In genomic region chr5:129172561-129172960, GRCh38 we compare ENCODE assay signal across 14 cellular contexts.
DNase-seq lines count a peak whose midpoint lies in the region; ATAC-seq, FAIRE-seq and TF ChIP-seq lines count a peak whose summit lies in the region.
"Had no signal": no experiment of that assay in that cellular context is flagged by ENCODE, and none has a peak within 500 bp of the region (broad histone marks: within the 10 kb centered on the region; RNA-seq: fewer than 3 reads in every experiment).

No MANE protein-coding gene starts in this region.

- CTCF ChIA-PET in H1 (lab: Charles Lee; ENCODE audit: partially characterized antibody): no interaction called here

- no peak overlapping the region for H3K23ac ChIP-seq in H1 (ENCODE audit: insufficient read length)
- H3K23ac ChIP-seq in mesenchymal stem cell (ENCODE audit: low read length in 2 of 2): no peak overlapping the region

- H3K27ac ChIP-seq in H1 (ENCODE audit: low read depth, low read length): no peak overlapping the region
- H3K27ac ChIP-seq in mesenchymal stem cell (ENCODE audit: low read length, poor library complexity, severe bottlenecking): no peak overlapping the region
- H3K27ac ChIP-seq: esophagus squamous epithelium, skin epidermis had no signal

- no peak overlapping the region for H3K14ac ChIP-seq in H1 (ENCODE audit: insufficient read length)
- H3K14ac ChIP-seq in mesenchymal stem cell (ENCODE audit: low read length in 2 of 2): no peak overlapping the region

- H2BK12ac ChIP-seq in H1 (ENCODE audit: low read depth, low read length) (no peak overlapping the region), mesenchymal stem cell (ENCODE audit: low read length in 2 of 2) (no peak overlapping the region)

- no peak overlapping the region for H2BK120ac ChIP-seq in H1 (replicated peaks; ENCODE audit: low read depth, low read length)
- no peak overlapping the region for H2BK120ac ChIP-seq in mesenchymal stem cell (ENCODE audit: low read depth, low read length)

- no peak overlapping the region for H3K56ac ChIP-seq in H1 (replicated peaks; ENCODE audit: insufficient read length, low read depth, low read length)

- ATAC-seq in effector memory CD8-positive, alpha-beta T cell (replicated peaks): no peak
- no peak for ATAC-seq in HG02840 (IDR thresholded peaks at IDR 0.05; ENCODE audit: low FRiP score, unreplicated experiment)

- H3K4ac ChIP-seq in H1 (replicated peaks; ENCODE audit: insufficient read length, low read depth, low read length): no peak overlapping the region
- no peak overlapping the region for H3K4ac ChIP-seq in mesenchymal stem cell (ENCODE audit: low read depth in 1 of 2, low read length in 2 of 2)

- H3K79me1 ChIP-seq in H1 (ENCODE audit: low read depth, low read length) (no peaks in the 10 kb centered on the region), mesenchymal stem cell (replicated peaks; ENCODE audit: low read length, poor library complexity, severe bottlenecking) (no peaks in the 10 kb centered on the region)

- no peaks in the 10 kb centered on the region for H3K4me1 Mint-ChIP-seq in effector memory CD8-positive, alpha-beta T cell (ENCODE audit: low read depth in 2 of 2)
- H3K4me1 Mint-ChIP-seq: activated naive CD8-positive, alpha-beta T cell treated with anti-CD3 and anti-CD28 coated beads, Interleukin-2, amount 10 ng/mL, durations not matched to agents 7 days and 5 days; CD8-positive, alpha-beta memory T cell had no signal

- H2AK5ac ChIP-seq in H1 (ENCODE audit: low read depth, low read length) (no peak overlapping the region), mesenchymal stem cell (ENCODE audit: low read length, severe bottlenecking) (no peak overlapping the region)

- no peaks in the 10 kb centered on the region for H3K79me2 ChIP-seq in H1 (ENCODE audit: control insufficient read depth in 1 of 2, insufficient read depth in 2 of 2, low read length in 2 of 2)

- no peaks in the 10 kb centered on the region for H3K23me2 ChIP-seq in H1 (ENCODE audit: low read depth, low read length)

- H4K5ac ChIP-seq in H1 (ENCODE audit: insufficient read length, low read depth, low read length): no peak overlapping the region

- H3K4me1 ChIP-seq in H1 (replicated peaks in 1 of 4; ENCODE audit: control insufficient read depth in 3 of 4, insufficient read depth in 4 of 4, low read length in 3 of 4) (no peaks in the 10 kb centered on the region; a peak in 1 of 7 replicates), mesenchymal stem cell (ENCODE audit: control insufficient read depth, insufficient read depth, low read depth, low read length) (no peaks in the 10 kb centered on the region)
- H3K4me1 ChIP-seq: esophagus squamous epithelium had no signal

- no peaks in the 10 kb centered on the region for H4K20me1 ChIP-seq in H1 (replicated peaks in 1 of 2; ENCODE audit: control insufficient read depth in 1 of 2, insufficient read depth in 2 of 2, low read length in 2 of 2)

- no peak for FAIRE-seq in H1 (lab: Jason Lieb, UNC)

- H3K36me3 Mint-ChIP-seq in effector memory CD8-positive, alpha-beta T cell (ENCODE audit: insufficient read depth): no peaks in the 10 kb centered on the region
- H3K36me3 Mint-ChIP-seq: activated naive CD8-positive, alpha-beta T cell treated with anti-CD3 and anti-CD28 coated beads, Interleukin-2, amount 10 ng/mL, durations not matched to agents 7 days and 5 days; CD8-positive, alpha-beta memory T cell had no signal

- H3K27me3 ChIP-seq in H1 (replicated peaks in 1 of 4; ENCODE audit: control insufficient read depth in 3 of 4, extremely low read depth in 1 of 4, insufficient read depth in 3 of 4, low read length in 3 of 4) (peaks cover 0 to 1% (median 0%) of the 10 kb centered on the region in 4 experiments; a peak in 1 of 7 replicates), mesenchymal stem cell (ENCODE audit: control insufficient read depth in 1 of 2, insufficient read depth in 1 of 2, low read length in 2 of 2) (no peaks in the 10 kb centered on the region)
- H3K27me3 ChIP-seq: esophagus squamous epithelium had no signal

- no peak overlapping the region for H2AFZ ChIP-seq in H1 (ENCODE audit: low read length)
- no peak overlapping the region for H2AFZ ChIP-seq in mesenchymal stem cell (ENCODE audit: low read depth, low read length)

- TF ChIP-seq EP300 in H1 (IDR thresholded peaks at IDR 0.05; ENCODE audit: borderline replicate concordance in 1 of 2, low read depth in 2 of 2, low read length in 2 of 2): no peak

- no peak overlapping the region for H3K18ac ChIP-seq in H1 (ENCODE audit: extremely low read depth, low read length)
- no peak overlapping the region for H3K18ac ChIP-seq in mesenchymal stem cell (ENCODE audit: low read depth in 1 of 2, low read length in 2 of 2)

- peak; percentile 27 for DNase-seq in DMS114 treated with DMSO at 0.1 percent for 48 hours (lab: John Stamatoyannopoulos, UW; ENCODE audit: unreplicated experiment)
- peak; percentile 4 for DNase-seq in LHCN-M2 (ENCODE audit: low read depth)
- DNase-seq in H1 (ENCODE audit: low read depth in 1 of 2, low spot score in 2 of 2): no peak
- DNase-seq in mesenchymal stem cell: peak; percentile 39
- no peak for DNase-seq in effector memory CD8-positive, alpha-beta T cell
- DNase-seq in activated CD4-positive, CD25-positive, alpha-beta regulatory T cell treated with anti-CD3 and anti-CD28 coated beads, Interleukin-2, amount 50 U/mL, for 72 hours: no peak
- no peak for DNase-seq in activated CD4-positive, alpha-beta T cell treated with anti-CD3 and anti-CD28 coated beads, Interleukin-2, amount 50 U/mL, for 1 hour
- DNase-seq: activated CD4-positive, alpha-beta T cell treated with anti-CD3 and anti-CD28 coated beads for 48 hours; activated naive CD8-positive, alpha-beta T cell treated with anti-CD3 and anti-CD28 coated beads, Interleukin-2, amount 10 ng/mL, durations not matched to agents 7 days and 5 days; CD8-positive, alpha-beta memory T cell; esophagus squamous epithelium; NCI-H1417 treated with DMSO at 0.1 percent for 48 hours had no signal

- H3K4me2 ChIP-seq in H1 (ENCODE audit: insufficient read depth in 1 of 2, low read depth in 2 of 2, low read length in 2 of 2) (no peak overlapping the region), mesenchymal stem cell (ENCODE audit: low read length, poor library complexity, severe bottlenecking) (no peak overlapping the region)

- POLR2A ChIA-PET in H1 (lab: Charles Lee; ENCODE audit: partially characterized antibody): no interaction called here

- no peak overlapping the region for H3K9ac ChIP-seq in H1 (replicated peaks in 1 of 4; ENCODE audit: extremely low read depth in 1 of 4, low read depth in 3 of 4, low read length in 3 of 4)
- no peak overlapping the region for H3K9ac ChIP-seq in mesenchymal stem cell (ENCODE audit: low read length)

- H3K27me3 Mint-ChIP-seq in effector memory CD8-positive, alpha-beta T cell: no peaks in the 10 kb centered on the region
- H3K27me3 Mint-ChIP-seq: activated naive CD8-positive, alpha-beta T cell treated with anti-CD3 and anti-CD28 coated beads, Interleukin-2, amount 10 ng/mL, durations not matched to agents 7 days and 5 days had no signal

- no peak for TF ChIP-seq POLR2A in H1 (IDR thresholded peaks at IDR 0.05; ENCODE audit: control extremely low read depth in 1 of 2, low read depth in 2 of 2, low read length in 2 of 2)

- no peak overlapping the region for H2BK20ac ChIP-seq in H1 (ENCODE audit: low read length)

- no peak overlapping the region for H3K4me3 Mint-ChIP-seq in effector memory CD8-positive, alpha-beta T cell
- H3K4me3 Mint-ChIP-seq: activated naive CD8-positive, alpha-beta T cell treated with anti-CD3 and anti-CD28 coated beads, Interleukin-2, amount 10 ng/mL, durations not matched to agents 7 days and 5 days; CD8-positive, alpha-beta memory T cell had no signal

- peak; percentile 42 to 43 for TF ChIP-seq RAD21 in H1 (IDR thresholded peaks at IDR 0.05 in 1 of 2, conservative IDR thresholded peaks at IDR 0.05 in 1 of 2; ENCODE audit: low read depth in 2 of 2, low read length in 2 of 2)

- TF ChIP-seq CTCF in H1 (IDR thresholded peaks at IDR 0.05; ENCODE audit: control extremely low read depth in 1 of 3, insufficient read depth in 1 of 3, low read depth in 1 of 3, low read length in 3 of 3): peak in 1 of 3 experiments; percentile 7; a peak in 1 of 4 replicates

- H2BK5ac ChIP-seq in H1 (ENCODE audit: low read depth, low read length): no peak overlapping the region
- no peak overlapping the region for H2BK5ac ChIP-seq in mesenchymal stem cell (ENCODE audit: low read depth, low read length, poor library complexity, severe bottlenecking)

- H3K9me3 ChIP-seq in H1 (ENCODE audit: insufficient read depth in 2 of 2, low read depth in 1 of 2, low read length in 1 of 2) (no peaks in the 10 kb centered on the region), mesenchymal stem cell (ENCODE audit: control insufficient read depth, low read length) (no peaks in the 10 kb centered on the region)
- H3K9me3 ChIP-seq: esophagus squamous epithelium had no signal

- H4K91ac ChIP-seq in H1 (replicated peaks; ENCODE audit: insufficient read length, low read length) (no peak overlapping the region), mesenchymal stem cell (ENCODE audit: low read length) (no peak overlapping the region)

- H3K9me3 Mint-ChIP-seq in effector memory CD8-positive, alpha-beta T cell: no peaks in the 10 kb centered on the region
- H3K9me3 Mint-ChIP-seq: activated naive CD8-positive, alpha-beta T cell treated with anti-CD3 and anti-CD28 coated beads, Interleukin-2, amount 10 ng/mL, durations not matched to agents 7 days and 5 days; CD8-positive, alpha-beta memory T cell had no signal

- H4K8ac ChIP-seq in H1 (ENCODE audit: extremely low read depth, insufficient read depth, low read length): no peak overlapping the region
- no peak overlapping the region for H4K8ac ChIP-seq in mesenchymal stem cell (ENCODE audit: low read length)

- no peak overlapping the region for H3K27ac Mint-ChIP-seq in effector memory CD8-positive, alpha-beta T cell
- H3K27ac Mint-ChIP-seq: activated naive CD8-positive, alpha-beta T cell treated with anti-CD3 and anti-CD28 coated beads, Interleukin-2, amount 10 ng/mL, durations not matched to agents 7 days and 5 days; CD8-positive, alpha-beta memory T cell had no signal

- H3K4me3 ChIP-seq in H1 (ENCODE audit: extremely low read depth in 1 of 4, insufficient read depth in 2 of 4, low read depth in 3 of 4, low read length in 4 of 4): no peak overlapping the region
- no peak overlapping the region for H3K4me3 ChIP-seq in mesenchymal stem cell (ENCODE audit: insufficient read depth in 1 of 2, low read depth in 1 of 2, low read length in 2 of 2)
- H3K4me3 ChIP-seq: esophagus squamous epithelium, skin epidermis had no signal

- no peak overlapping the region for H2BK15ac ChIP-seq in H1 (ENCODE audit: low read length)
- no peak overlapping the region for H2BK15ac ChIP-seq in mesenchymal stem cell (ENCODE audit: low read depth, poor library complexity, severe bottlenecking)

- H3K36me3 ChIP-seq in H1 (ENCODE audit: control insufficient read depth in 2 of 4, insufficient read depth in 4 of 4, low read length in 3 of 4) (no peaks in the 10 kb centered on the region), mesenchymal stem cell (ENCODE audit: control insufficient read depth in 1 of 2, insufficient read depth in 2 of 2, low read depth in 1 of 2, low read length in 2 of 2) (no peaks in the 10 kb centered on the region)
- H3K36me3 ChIP-seq: esophagus squamous epithelium had no signal

TF ChIP-seq in H1, 55 proteins besides CTCF, POLR2A, EP300 and RAD21 (continues in another document):
- TF ChIP-seq EGR1 (IDR thresholded peaks at IDR 0.05; ENCODE audit: borderline replicate concordance, low read depth, low read length) (no peak), ZNF274 (IDR thresholded peaks at IDR 0.05; ENCODE audit: borderline replicate concordance, extremely low read depth, low read length) (no peak)

Comparison
In these comparisons a context has a peak if more than half of its experiments do, and no peak if none do; other contexts are left out.
1. DNase-seq: peak in DMS114 treated with DMSO at 0.1 percent for 48 hours (single experiment), LHCN-M2 (single experiment) and mesenchymal stem cell (single experiment); none in H1 (0 of 2), effector memory CD8-positive, alpha-beta T cell (0 of 3), activated CD4-positive, CD25-positive, alpha-beta regulatory T cell treated with anti-CD3 and anti-CD28 coated beads, Interleukin-2, amount 50 U/mL, for 72 hours (single experiment) and activated CD4-positive, alpha-beta T cell treated with anti-CD3 and anti-CD28 coated beads, Interleukin-2, amount 50 U/mL, for 1 hour (single experiment).